ENCODE assay signal across 1 cellular context in genomic region chr11:82900277-82901164, GRCh38.
TF ChIP-seq lines count a peak whose summit lies in the region.

Gene PRCP, minus strand, starts transcription at chr11:82900430. Its CDS starts 28 bp downstream, at chr11:82900402.

TF ChIP-seq in HepG2, 621 proteins besides CTCF, POLR2A, EP300 and RAD21 (continued from another document and continues in another):
- TF ChIP-seq ZBTB37 (CRISPR knock-in tag; IDR thresholded peaks at IDR 0.05) (peak; percentile 74), ZNF256 (CRISPR knock-in tag; conservative IDR thresholded peaks at IDR 0.05) (0 out of 2 replicates have a peak, but pooled peaks have one; percentile 30), CREB3 (CRISPR knock-in tag; IDR thresholded peaks at IDR 0.05) (no peak), ZNF407 (CRISPR knock-in tag; IDR thresholded peaks at IDR 0.05; ENCODE audit: not compliant biosample characterization) (peak; percentile 24), ZBTB38 (CRISPR knock-in tag; IDR thresholded peaks at IDR 0.05) (peak; percentile 65), ZNF784 (CRISPR knock-in tag; IDR thresholded peaks at IDR 0.05; ENCODE audit: borderline replicate concordance) (peak; percentile 29; the same call in 1 of the 2 replicates), KAT8 (CRISPR knock-in tag; IDR thresholded peaks at IDR 0.05) (peak; percentile 45), SAP130 (CRISPR knock-in tag; IDR thresholded peaks at IDR 0.05; ENCODE audit: low read depth) (peak; percentile 84), ARID5B (CRISPR knock-in tag; IDR thresholded peaks at IDR 0.05) (peak; percentile 22; the same call in 1 of the 2 replicates), TGIF2 (CRISPR knock-in tag; IDR thresholded peaks at IDR 0.05) (peak; percentile 16; the same call in 1 of the 2 replicates), BORCS8-MEF2B (CRISPR knock-in tag; IDR thresholded peaks at IDR 0.05) (peak; percentile 81), PITX1 (CRISPR knock-in tag; IDR thresholded peaks at IDR 0.05) (peak; percentile 59), SNAPC4 (CRISPR knock-in tag; IDR thresholded peaks at IDR 0.05) (peak; percentile 55; the same call in 1 of the 2 replicates), ZNF574 (CRISPR knock-in tag; IDR thresholded peaks at IDR 0.05) (peak; percentile 65), KLF13 (CRISPR knock-in tag; IDR thresholded peaks at IDR 0.05) (no peak), KMT2B (CRISPR knock-in tag; IDR thresholded peaks at IDR 0.05) (peak; percentile 67; the same call in 1 of the 2 replicates), ZFYVE20 (CRISPR knock-in tag; IDR thresholded peaks at IDR 0.05; ENCODE audit: borderline replicate concordance, low read depth) (no peak), KDM1A (CRISPR knock-in tag; IDR thresholded peaks at IDR 0.05) (peak; percentile 72; the same call in 1 of the 2 replicates), TCF12 (IDR thresholded peaks at IDR 0.05) (no peak), TCF12 (CRISPR knock-in tag; IDR thresholded peaks at IDR 0.05) (peak; percentile 78), ZNF253 (CRISPR knock-in tag; IDR thresholded peaks at IDR 0.05; ENCODE audit: borderline replicate concordance) (0 out of 2 replicates have a peak, but pooled peaks have one; percentile 30), ZNF512B (CRISPR knock-in tag; IDR thresholded peaks at IDR 0.05; ENCODE audit: borderline replicate concordance) (peak; percentile 17; the same call in 1 of the 2 replicates), ZNF234 (CRISPR knock-in tag; conservative IDR thresholded peaks at IDR 0.05) (0 out of 2 replicates have a peak, but pooled peaks have one; percentile 10)
